ENCODE assay signal across 7 cellular contexts in genomic region chr3:20186600-20187004, GRCh38. TPM values are rescaled to one million over a fixed set of nuclear protein-coding genes. Genes with fewer than 3 reads are reported as not detected.
DNase-seq lines count a peak whose midpoint lies in the region; ATAC-seq and TF ChIP-seq lines count a peak whose summit lies in the region.

No MANE protein-coding gene starts in this region.

- peaks cover 5% of the 10 kb centered on the region for H3K36me3 ChIP-seq in mammary epithelial cell (ENCODE audit: insufficient read depth, low read length)
- no peaks in the 10 kb centered on the region for H3K36me3 ChIP-seq in mucosa of rectum (ENCODE audit: control insufficient read depth in 2 of 2, insufficient read depth in 2 of 2, low read length in 2 of 2)

- no peaks in the 10 kb centered on the region for H3K27me3 ChIP-seq in mammary epithelial cell (ENCODE audit: insufficient read depth, low read length)
- no peaks in the 10 kb centered on the region for H3K27me3 ChIP-seq in mucosa of rectum (ENCODE audit: control insufficient read depth in 2 of 2, insufficient read depth in 2 of 2, low read length in 2 of 2)

- H3K79me2 ChIP-seq in mammary epithelial cell (ENCODE audit: insufficient read depth, low read length) = peaks cover 26% of the 10 kb centered on the region

- peak overlapping the region; percentile 86 for H3K4me2 ChIP-seq in mammary epithelial cell (ENCODE audit: insufficient read depth, low read depth, low read length)

- peaks cover 14% of the 10 kb centered on the region for H3K36me3 Mint-ChIP-seq in activated CD4-positive, alpha-beta T cell treated with anti-CD3 and anti-CD28 coated beads for 36 hours (ENCODE audit: low read depth)

- in situ Hi-C loops in mammary epithelial cell (cut with MboI; ENCODE audit: low sequenced_read_pairs in 2 of 2) (no loop called here), GM13977 (cut with MboI; ENCODE audit: low pct_unique_long_range_greater_than_20kb, low sequenced_read_pairs, unreplicated experiment) (no loop called here)

- H3K9me3 Mint-ChIP-seq in activated CD4-positive, alpha-beta T cell treated with anti-CD3 and anti-CD28 coated beads for 36 hours (ENCODE audit: low read depth) = no peaks in the 10 kb centered on the region

- H3K27ac ChIP-seq in mammary epithelial cell (ENCODE audit: insufficient read depth, low read depth, low read length) (peak overlapping the region; percentile 93), mucosa of rectum (ENCODE audit: low read depth in 2 of 2, low read length in 2 of 2) (peak overlapping the region; percentile 93 to 95)

- peak; percentile 2 for ATAC-seq in GM19372 (IDR thresholded peaks at IDR 0.05; ENCODE audit: low read depth, unreplicated experiment)
- peak; percentile 4 for ATAC-seq in HG03280 (IDR thresholded peaks at IDR 0.05; ENCODE audit: unreplicated experiment)
- ATAC-seq in activated CD4-positive, alpha-beta T cell treated with anti-CD3 and anti-CD28 coated beads for 36 hours = no peak

- no peak overlapping the region for H3K27ac Mint-ChIP-seq in activated CD4-positive, alpha-beta T cell treated with anti-CD3 and anti-CD28 coated beads for 36 hours

- peak overlapping the region; percentile 96 for H2AFZ ChIP-seq in mammary epithelial cell (ENCODE audit: low read depth, low read length)

- peaks cover 6% of the 10 kb centered on the region for H3K4me1 Mint-ChIP-seq in activated CD4-positive, alpha-beta T cell treated with anti-CD3 and anti-CD28 coated beads for 36 hours

- H3K27me3 Mint-ChIP-seq in activated CD4-positive, alpha-beta T cell treated with anti-CD3 and anti-CD28 coated beads for 36 hours = no peaks in the 10 kb centered on the region

- CTCF ChIA-PET in mammary epithelial cell (lab: Charles Lee; ENCODE audit: low non-redundant PET) = no interaction called here
- CTCF ChIA-PET in activated CD4-positive, alpha-beta T cell treated with anti-CD3 and anti-CD28 coated beads for 36 hours (lab: Charles Lee) = interaction anchor here (0.7 to 3.3 kb wide), 7 partner anchors 10 to 249 kb away, joined by 3 to 12 read pairs (median 3); no protein-coding TSS in a partner anchor

- H3K4me1 ChIP-seq in mammary epithelial cell (ENCODE audit: insufficient read depth, low read length) (peaks cover 13% of the 10 kb centered on the region), mucosa of rectum (ENCODE audit: control insufficient read depth in 2 of 2, insufficient read depth in 2 of 2, low read length in 2 of 2) (peaks cover 12 to 13% of the 10 kb centered on the region in 2 donors)

- H4K20me1 ChIP-seq in mammary epithelial cell (ENCODE audit: insufficient read depth, low read length) = no peaks in the 10 kb centered on the region

- 2% methylated on average over 9 of the region's 9 CpGs for WGBS in mammary epithelial cell (ENCODE audit: low coverage, missing lambda C conversion rate)

- TSS peak; percentile 91 for BruUV-seq in mammary epithelial cell (replicated peaks; lab: Mats Ljungman, UMichigan)

- dilution Hi-C loops in mammary epithelial cell (cut with HindIII; ENCODE audit: low sequenced_read_pairs) = loop anchor here (10.0 kb wide), 1 partner anchor 242 kb away; the partner anchor contains the start of gene RAB5A

- H3K9ac ChIP-seq in mammary epithelial cell (ENCODE audit: insufficient read depth, low read length) (peak overlapping the region; percentile 94), mucosa of rectum (ENCODE audit: low read depth in 1 of 2, low read length in 2 of 2) (peak overlapping the region; percentile 88 to 92)

- no peak for TF ChIP-seq CTCF in mammary epithelial cell (conservative IDR thresholded peaks at IDR 0.05 in 1 of 2, IDR thresholded peaks at IDR 0.05 in 1 of 2; ENCODE audit: extremely low read depth in 1 of 2, insufficient read depth in 1 of 2, low read depth in 1 of 2, low read length in 2 of 2)
- no peak for TF ChIP-seq CTCF in GM13977 (IDR thresholded peaks at IDR 0.05; ENCODE audit: extremely low read depth, insufficient read depth, missing control alignments)

- peak overlapping the region; percentile 44 to 94 (median 78) for H3K4me3 ChIP-seq in mammary epithelial cell (replicated peaks in 1 of 3; ENCODE audit: insufficient read depth in 1 of 3, low read depth in 2 of 3, low read length in 3 of 3)
- peak overlapping the region; percentile 82 to 88 for H3K4me3 ChIP-seq in mucosa of rectum (ENCODE audit: low read length in 2 of 2)

- H3K4me3 Mint-ChIP-seq in activated CD4-positive, alpha-beta T cell treated with anti-CD3 and anti-CD28 coated beads for 36 hours = no peak overlapping the region

- DNase-seq in mammary epithelial cell (no peak), GDM1 (lab: John Stamatoyannopoulos, UW) (no peak), GM13977 (ENCODE audit: low spot score) (no peak)
- DNase-seq in activated CD4-positive, alpha-beta T cell treated with anti-CD3 and anti-CD28 coated beads for 36 hours = no peak

- POLR2A ChIA-PET in activated CD4-positive, alpha-beta T cell treated with anti-CD3 and anti-CD28 coated beads for 36 hours (lab: Charles Lee) = interaction anchor here (0.9 to 1.0 kb wide), 4 partner anchors 148 to 263 kb away, joined by 3 read pairs; no protein-coding TSS in a partner anchor

- H3K9me3 ChIP-seq in mammary epithelial cell (replicated peaks; ENCODE audit: insufficient read depth, low read length) (no peaks in the 10 kb centered on the region), mucosa of rectum (ENCODE audit: control insufficient read depth in 2 of 2, low read length in 2 of 2) (no peaks in the 10 kb centered on the region)

- intact Hi-C loops in mammary epithelial cell (cut with micrococcal nuclease) = loop anchor here (1.0 to 5.0 kb wide), 4 partner anchors 132 to 299 kb away; partner anchors contain the start of genes KAT2B and RAB5A
- intact Hi-C loops in activated CD4-positive, alpha-beta T cell treated with anti-CD3 and anti-CD28 coated beads for 36 hours (cut with DNase I, micrococcal nuclease) = loop anchor here (1.0 to 5.0 kb wide), 8 partner anchors 132 to 1039 kb away; partner anchors contain the start of genes RAB5A (in 2 of the 2), EFHB (in 1 of the 2) and KAT2B (in 1 of the 2)

RNA-seq across cellular contexts. Expression of gene SGO1, which starts 0.6 kb away (rescaled TPM):
- total RNA-seq in mammary epithelial cell = 10 to 100 TPM in 1 of 2 donors, under 1 TPM in 1; 0.50 to 13.6 TPM
- 3.7 TPM for polyA plus RNA-seq in mammary epithelial cell
- polyA minus RNA-seq in mammary epithelial cell = 19.2 TPM
- 10 to 100 TPM; 29.4 to 39.2 TPM for total RNA-seq in activated CD4-positive, alpha-beta T cell treated with anti-CD3 and anti-CD28 coated beads for 36 hours
